In genomic region chr7:83673291-83673690, GRCh38 we compare ENCODE assay signal across 9 cellular contexts. TPM values are rescaled to one million over a fixed set of nuclear protein-coding genes. Genes with fewer than 3 reads are reported as not detected.
"Had no signal": no experiment of that assay in that cellular context is flagged by ENCODE, and none has a peak within 500 bp of the region (broad histone marks: within the 10 kb centered on the region; RNA-seq: fewer than 3 reads in every experiment).

No MANE protein-coding gene starts in this region.

RNA-seq across cellular contexts. Expression of gene SEMA3E, which starts 24.4 kb away (rescaled TPM):
- total RNA-seq: activated naive CD4-positive, alpha-beta T cell treated with anti-CD3 and anti-CD28 coated beads for 36 hours; activated naive CD4-positive, alpha-beta T cell treated with anti-CD3 and anti-CD28 coated beads, Interleukin-2, amount 50 U/mL, for 72 hours; activated naive CD8-positive, alpha-beta T cell treated with anti-CD3 and anti-CD28 coated beads for 36 hours; activated naive CD8-positive, alpha-beta T cell treated with anti-CD3 and anti-CD28 coated beads, Interleukin-2, amount 10 ng/mL, durations not matched to agents 7 days and 5 days; activated T-cell treated with anti-CD3 and anti-CD28 coated beads, Interleukin-2, amount 50 U/mL, for 4 hours; activated T-cell treated with anti-CD3 and anti-CD28 coated beads, Interleukin-2, amount 50 U/mL, for 72 hours; activated T-helper 1 cell treated with anti-CD3 and anti-CD28 coated beads, Interleukin-12 subunit alpha, Interleukin-12 subunit beta, Interleukin-2, Interleukin-4 antibody, amounts not matched to agents 30 ng/mL and 10 ng/mL and 1 ng/mL, durations not matched to agents 14 hours and 24 hours and 36 hours; activated T-helper 17 cell treated with anti-CD3 and anti-CD28 coated beads, Interleukin-2, amount 50 U/mL, for 72 hours; activated T-helper 2 cell treated with anti-CD3 and anti-CD28 coated beads, Interferon-gamma antibody, Interleukin-2, Interleukin-4, amounts not matched to agents 10 μg/mL and 5 μg/mL and 100 μg/mL, durations not matched to agents 14 hours and 24 hours and 36 hours had no signal
